In genomic region chr6:16472349-16473069, GRCh38 we compare ENCODE assay signal across 11 cellular contexts.
DNase-seq lines count a peak whose midpoint lies in the region; ATAC-seq and TF ChIP-seq lines count a peak whose summit lies in the region.
"Had no signal": no experiment of that assay in that cellular context is flagged by ENCODE, and none has a peak within 500 bp of the region (broad histone marks: within the 10 kb centered on the region; RNA-seq: fewer than 3 reads in every experiment).

No MANE protein-coding gene starts in this region.

- no peak overlapping the region for H3K27ac ChIP-seq in breast epithelium
- peak overlapping the region; percentile 54 for H3K27ac ChIP-seq in Panc1 (ENCODE audit: low read length)
- H3K27ac ChIP-seq: gastrocnemius medialis had no signal

- H3K36me3 Mint-ChIP-seq in MCF 10A (ENCODE audit: insufficient read depth, unreplicated experiment), result no peaks in the 10 kb centered on the region
- H3K36me3 Mint-ChIP-seq in stimulated activated naive B cell treated with anti-CD40 and anti-IgM and Interleukin-4, amounts not matched to agents 10 μg/mL and 1 μg/mL and 100 μg/mL, for 72 hours, result peaks cover 28 to 60% of the 10 kb centered on the region in 2 donors

- H3K9me3 ChIP-seq in breast epithelium, result no peaks in the 10 kb centered on the region
- no peaks in the 10 kb centered on the region for H3K9me3 ChIP-seq in Panc1 (ENCODE audit: control insufficient read depth, insufficient read depth, low read depth, low read length)
- H3K9me3 ChIP-seq: gastrocnemius medialis had no signal

- CTCF ChIA-PET in MCF 10A (lab: Yijun Ruan, JAX), result interaction anchor here (1.4 kb wide), 1 partner anchor 39 kb away, joined by 4 read pairs; no protein-coding TSS in a partner anchor
- CTCF ChIA-PET in Panc1 (lab: Charles Lee), result no interaction called here

- ATAC-seq in Panc1 (peak; percentile 88), GM21529 (IDR thresholded peaks at IDR 0.05; ENCODE audit: unreplicated experiment) (no peak)
- no peak for ATAC-seq in stimulated activated naive B cell treated with anti-CD40 and anti-IgM and Interleukin-4, amounts not matched to agents 10 μg/mL and 1 μg/mL and 100 μg/mL, for 72 hours (replicated peaks)
- ATAC-seq: gastrocnemius medialis had no signal

- TF ChIP-seq POLR2A in breast epithelium (IDR thresholded peaks at IDR 0.05), result no peak

- in situ Hi-C loops in Panc1 (cut with HindIII; ENCODE audit: low pct_unique_long_range_greater_than_20kb, low sequenced_read_pairs), result no loop called here

- peaks cover 5% of the 10 kb centered on the region for H3K4me1 Mint-ChIP-seq in MCF 10A (ENCODE audit: insufficient read depth, unreplicated experiment)
- H3K4me1 Mint-ChIP-seq in stimulated activated naive B cell treated with anti-CD40 and anti-IgM and Interleukin-4, amounts not matched to agents 10 μg/mL and 1 μg/mL and 100 μg/mL, for 72 hours, result peaks cover 51 to 62% of the 10 kb centered on the region in 2 donors

- H3K4me1 ChIP-seq in breast epithelium (no peaks in the 10 kb centered on the region), Panc1 (ENCODE audit: control insufficient read depth, insufficient read depth, low read length) (peaks cover 24% of the 10 kb centered on the region)

- BruUV-seq in MCF 10A (replicated peaks; lab: Mats Ljungman, UMichigan) (no TSS peak), Panc1 (replicated peaks; lab: Mats Ljungman, UMichigan) (TSS peak; percentile 22)

- no peaks in the 10 kb centered on the region for H3K27me3 Mint-ChIP-seq in MCF 10A (ENCODE audit: insufficient read depth, unreplicated experiment)
- H3K27me3 Mint-ChIP-seq in stimulated activated naive B cell treated with anti-CD40 and anti-IgM and Interleukin-4, amounts not matched to agents 10 μg/mL and 1 μg/mL and 100 μg/mL, for 72 hours, result no peaks in the 10 kb centered on the region

- H3K4me3 ChIP-seq in breast epithelium (no peak overlapping the region), Panc1 (ENCODE audit: low read depth in 2 of 2, low read length in 2 of 2) (no peak overlapping the region)
- H3K4me3 ChIP-seq: gastrocnemius medialis had no signal

- POLR2A ChIA-PET in MCF 10A (lab: Yijun Ruan, JAX), result no interaction called here
- POLR2A ChIA-PET in Panc1 (lab: Charles Lee), result no interaction called here

- peak; percentile 10 for DNase-seq in MCF 10A (ENCODE audit: unreplicated experiment)
- DNase-seq in breast epithelium (ENCODE audit: low spot score in 2 of 2), result no peak
- DNase-seq in Panc1 (ENCODE audit: low read depth, low spot score), result no peak
- DNase-seq in fibroblast of peridontal ligament (ENCODE audit: extremely low read depth), result peak; percentile 68
- no peak for DNase-seq in stimulated activated naive B cell treated with anti-CD40 and anti-IgM and Interleukin-4, amounts not matched to agents 10 μg/mL and 1 μg/mL and 100 μg/mL, for 72 hours
- no peak for DNase-seq in GM20000 (ENCODE audit: low spot score)
- DNase-seq in stimulated activated naive CD4-positive, alpha-beta T cell (lab: John Stamatoyannopoulos, UW), result no peak
- DNase-seq: activated effector memory CD4-positive, alpha-beta T cell treated with Interleukin-2 at 50 U/mL for 16 hours; gastrocnemius medialis; NCI-H2171 had no signal

- H3K27ac Mint-ChIP-seq in MCF 10A (ENCODE audit: low read depth, unreplicated experiment), result no peak overlapping the region
- peak overlapping the region; percentile 94 for H3K27ac Mint-ChIP-seq in stimulated activated naive B cell treated with anti-CD40 and anti-IgM and Interleukin-4, amounts not matched to agents 10 μg/mL and 1 μg/mL and 100 μg/mL, for 72 hours

- H3K4me3 Mint-ChIP-seq in MCF 10A (ENCODE audit: unreplicated experiment), result no peak overlapping the region
- peak overlapping the region in 1 of 2 donors; percentile 12 for H3K4me3 Mint-ChIP-seq in stimulated activated naive B cell treated with anti-CD40 and anti-IgM and Interleukin-4, amounts not matched to agents 10 μg/mL and 1 μg/mL and 100 μg/mL, for 72 hours

- no peak for TF ChIP-seq CTCF in MCF 10A (IDR thresholded peaks at IDR 0.05; ENCODE audit: unreplicated experiment)
- no peak for TF ChIP-seq CTCF in breast epithelium (IDR thresholded peaks at IDR 0.05)
- no peak for TF ChIP-seq CTCF in Panc1 (IDR thresholded peaks at IDR 0.05)
- no peak for TF ChIP-seq CTCF in GM20000 (IDR thresholded peaks at IDR 0.05; ENCODE audit: extremely low read depth, missing control alignments)

- H3K9me3 Mint-ChIP-seq in MCF 10A (ENCODE audit: unreplicated experiment), result no peaks in the 10 kb centered on the region
- peaks cover 4% of the 10 kb centered on the region in 2 donors for H3K9me3 Mint-ChIP-seq in stimulated activated naive B cell treated with anti-CD40 and anti-IgM and Interleukin-4, amounts not matched to agents 10 μg/mL and 1 μg/mL and 100 μg/mL, for 72 hours

- H3K27me3 ChIP-seq in breast epithelium (no peaks in the 10 kb centered on the region), Panc1 (ENCODE audit: control insufficient read depth, insufficient read depth, low read length) (no peaks in the 10 kb centered on the region)
- H3K27me3 ChIP-seq: gastrocnemius medialis had no signal

- intact Hi-C loops in MCF 10A (cut with micrococcal nuclease), result no loop called here
- intact Hi-C loops in breast epithelium (cut with DNase I; ENCODE audit: low total_unique reads), result no loop called here
- intact Hi-C loops in Panc1 (cut with micrococcal nuclease; ENCODE audit: unreplicated experiment), result no loop called here

- H3K36me3 ChIP-seq in breast epithelium, result no peaks in the 10 kb centered on the region
- no peaks in the 10 kb centered on the region for H3K36me3 ChIP-seq in Panc1 (ENCODE audit: control insufficient read depth, insufficient read depth, low read length)
- H3K36me3 ChIP-seq: gastrocnemius medialis had no signal

Comparison
In these comparisons a context has a peak if more than half of its experiments do, and no peak if none do; other contexts are left out.
1. DNase-seq: peak in MCF 10A (single experiment) and fibroblast of peridontal ligament (single experiment); none in breast epithelium (0 of 2), Panc1 (single experiment), stimulated activated naive B cell treated with anti-CD40 and anti-IgM and Interleukin-4, amounts not matched to agents 10 μg/mL and 1 μg/mL and 100 μg/mL, for 72 hours (single experiment), GM20000 (single experiment) and stimulated activated naive CD4-positive, alpha-beta T cell (0 of 6).